8 cellular contexts compared by ENCODE assay signal in the genomic region with DNA sequence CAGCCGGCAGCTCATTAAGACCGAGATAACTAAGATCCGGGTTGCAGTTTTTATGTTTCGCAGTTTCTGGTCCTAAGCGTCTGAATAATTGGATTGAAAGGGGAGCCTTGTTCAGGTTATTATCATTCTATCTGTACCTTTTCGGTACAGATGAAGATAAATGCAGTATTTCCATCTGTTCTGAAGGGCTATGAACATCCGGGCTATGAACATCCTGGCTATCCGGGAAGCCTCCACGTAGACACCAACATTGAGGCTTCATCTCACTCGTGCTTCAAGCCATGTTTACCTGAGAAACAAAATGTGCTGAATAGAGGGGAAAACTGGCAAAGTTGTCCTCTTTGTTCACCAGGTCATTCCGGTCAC. TPM values are rescaled to one million over a fixed set of nuclear protein-coding genes. Genes with fewer than 3 reads are reported as not detected.
DNase-seq lines count a peak whose midpoint lies in the region; ATAC-seq and TF ChIP-seq lines count a peak whose summit lies in the region.

No MANE protein-coding gene starts in this region.

- H3K4me3 ChIP-seq in Peyer's patch (peak overlapping the region; percentile 79 to 96 (median 90)), esophagus muscularis mucosa (peak overlapping the region; percentile 96 to 99 (median 96)), sigmoid colon (peak overlapping the region; percentile 88 to 98 (median 94))

- peak; percentile 8 for ATAC-seq in HG02840 (IDR thresholded peaks at IDR 0.05; ENCODE audit: low FRiP score, unreplicated experiment)

- WGBS in esophagus muscularis mucosa, result 10% methylated on average over 11 of the region's 11 CpGs
- WGBS in sigmoid colon, 2 donors, result 2 to 7% methylated on average over 11 of the region's 11 CpGs

- H3K27me3 ChIP-seq in Peyer's patch (no peaks in the 10 kb centered on the region), esophagus muscularis mucosa (no peaks in the 10 kb centered on the region), sigmoid colon (no peaks in the 10 kb centered on the region)

- H3K9me3 ChIP-seq in Peyer's patch (no peaks in the 10 kb centered on the region), esophagus muscularis mucosa (no peaks in the 10 kb centered on the region), sigmoid colon (no peaks in the 10 kb centered on the region)

- peaks cover 0 to 33% (median 8%) of the 10 kb centered on the region in 4 donors for H3K4me1 ChIP-seq in Peyer's patch
- H3K4me1 ChIP-seq in esophagus muscularis mucosa, result peaks cover 30 to 41% (median 40%) of the 10 kb centered on the region in 4 donors
- peaks cover 0 to 38% (median 28%) of the 10 kb centered on the region in 4 donors for H3K4me1 ChIP-seq in sigmoid colon

- TF ChIP-seq POLR2A in Peyer's patch (IDR thresholded peaks at IDR 0.05) (no peak), esophagus muscularis mucosa (IDR thresholded peaks at IDR 0.05; ENCODE audit: low read depth) (no peak), sigmoid colon (IDR thresholded peaks at IDR 0.05) (no peak)

- H3K36me3 ChIP-seq in Peyer's patch, result no peaks in the 10 kb centered on the region
- H3K36me3 ChIP-seq in esophagus muscularis mucosa, result no peaks in the 10 kb centered on the region
- H3K36me3 ChIP-seq in sigmoid colon, result no peaks in the 10 kb centered on the region

- intact Hi-C loops in esophagus muscularis mucosa (cut with DNase I), result loop anchor here (1.0 kb wide), 1 partner anchor 172 kb away; no protein-coding TSS in a partner anchor
- intact Hi-C loops in sigmoid colon (cut with DNase I), result loop anchor here (1.0 to 10.0 kb wide), 5 partner anchors 40 to 584 kb away; a partner anchor contains a TSS

- no peak for TF ChIP-seq EP300 in esophagus muscularis mucosa (IDR thresholded peaks at IDR 0.05)
- no peak for TF ChIP-seq EP300 in sigmoid colon (IDR thresholded peaks at IDR 0.05)

- DNase-seq in NCI-H82 treated with DMSO at 0.1 percent for 48 hours (lab: John Stamatoyannopoulos, UW; ENCODE audit: unreplicated experiment) (peak; percentile 77), NCI-H82 (lab: John Stamatoyannopoulos, UW) (no peak), Peyer's patch (no peak), esophagus muscularis mucosa (ENCODE audit: extremely low spot score) (no peak), sigmoid colon (no peak), cortex of kidney (lab: John Stamatoyannopoulos, UW) (no peak), OCI-M2 (lab: John Stamatoyannopoulos, UW; ENCODE audit: unreplicated experiment) (no peak)

- TF ChIP-seq CTCF in Peyer's patch (IDR thresholded peaks at IDR 0.05) (no peak), esophagus muscularis mucosa (IDR thresholded peaks at IDR 0.05) (no peak), sigmoid colon (IDR thresholded peaks at IDR 0.05) (peak in 2 of 4 experiments; percentile 7 to 50)

- H3K27ac ChIP-seq in Peyer's patch (peak overlapping the region; percentile 88 to 94 (median 90)), esophagus muscularis mucosa (replicated peaks in 1 of 4) (peak overlapping the region; percentile 88 to 93 (median 92)), sigmoid colon (peak overlapping the region; percentile 88 to 91 (median 88))

RNA-seq across cellular contexts. Expression of a gene that starts 0.4 kb away (rescaled TPM):
- 10 to 100 TPM; 26.8 to 90.4 (median 61.5) TPM for total RNA-seq in Peyer's patch
- 10 to 100 TPM; 23.4 to 43.2 (median 30.1) TPM for total RNA-seq in esophagus muscularis mucosa
- total RNA-seq in sigmoid colon, result 10 to 100 TPM; 26.3 to 53.7 (median 27.9) TPM
- polyA plus RNA-seq in sigmoid colon, result 10 to 100 TPM; 12.6 to 22.6 (median 13.9) TPM

RNA-seq across cellular contexts. Expression of a gene that starts 40.1 kb away (rescaled TPM):
- total RNA-seq in Peyer's patch (10 to 100 TPM; 33.3 to 75.1 (median 42.5) TPM), esophagus muscularis mucosa (10 to 100 TPM in 1 of 4 donors, 1 to 10 TPM in 3; 4.6 to 10.1 (median 7.1) TPM), sigmoid colon (1 to 10 TPM; 6.8 to 7.7 (median 7.4) TPM)
- polyA plus RNA-seq in sigmoid colon, result 100 to 1,000 TPM; 144 to 529 (median 303) TPM
